In genomic region chr11:102539567-102539966, GRCh38 we compare ENCODE assay signal across 23 cellular contexts. TPM values are rescaled to one million over a fixed set of nuclear protein-coding genes. Genes with fewer than 3 reads are reported as not detected.
"Had no signal": no experiment of that assay in that cellular context is flagged by ENCODE, and none has a peak within 500 bp of the region (broad histone marks: within the 10 kb centered on the region; RNA-seq: fewer than 3 reads in every experiment).

No MANE protein-coding gene starts in this region.

- DNase-seq: effector CD4-positive, alpha-beta T cell; endodermal cell; erythroblast; foreskin keratinocyte; immature natural killer cell; kidney; left cardiac atrium; left ventricle myocardium inferior; lower lobe of right lung; occipital lobe; pancreas; sigmoid colon; stimulated activated naive CD4-positive, alpha-beta T cell treated with Interleukin-2 at 50 U/mL for 16 hours; trophoblast cell had no signal

- ATAC-seq: foreskin keratinocyte; left cardiac atrium; lower lobe of right lung; natural killer cell treated with Interleukin-12 subunit alpha and Interleukin-12 subunit beta and Interleukin-15 and Interleukin-18, amount 100 ng/mL, for 72 hours; pancreas had no signal

- H3K4me3 Mint-ChIP-seq: endodermal cell; immature natural killer cell; memory B cell; mesothelial cell of epicardium; natural killer cell treated with Interleukin-12 subunit alpha and Interleukin-12 subunit beta and Interleukin-15 and Interleukin-18, amount 100 ng/mL, for 72 hours; neural progenitor cell had no signal

- H3K36me3 Mint-ChIP-seq: immature natural killer cell; memory B cell; mesothelial cell of epicardium; natural killer cell treated with Interleukin-12 subunit alpha and Interleukin-12 subunit beta and Interleukin-15 and Interleukin-18, amount 100 ng/mL, for 72 hours; neural progenitor cell had no signal

- H3K9me3 Mint-ChIP-seq: immature natural killer cell; natural killer cell treated with Interleukin-12 subunit alpha and Interleukin-12 subunit beta and Interleukin-15 and Interleukin-18, amount 100 ng/mL, for 72 hours; neural progenitor cell had no signal

- H3K4me1 ChIP-seq: foreskin keratinocyte, left ventricle myocardium inferior, lower lobe of right lung, pancreas, sigmoid colon had no signal

- H3K36me3 ChIP-seq: left ventricle myocardium inferior, lower lobe of right lung, neural progenitor cell, pancreas, sigmoid colon had no signal

- H3K27ac ChIP-seq: coronary artery, foreskin keratinocyte, left ventricle myocardium inferior, lower lobe of right lung, neural progenitor cell, pancreas, sigmoid colon, skin epidermis had no signal

- H2AFZ ChIP-seq: neural progenitor cell had no signal

- H3K27me3 Mint-ChIP-seq: progenitor cell of endocrine pancreas had no signal

- H3K27ac Mint-ChIP-seq: endodermal cell; immature natural killer cell; memory B cell; mesothelial cell of epicardium; natural killer cell treated with Interleukin-12 subunit alpha and Interleukin-12 subunit beta and Interleukin-15 and Interleukin-18, amount 100 ng/mL, for 72 hours; neural progenitor cell; progenitor cell of endocrine pancreas had no signal

- H3K9me3 ChIP-seq: left ventricle myocardium inferior, lower lobe of right lung, pancreas had no signal

- H3K27me3 ChIP-seq: neural progenitor cell, pancreas, sigmoid colon had no signal

- H3K9ac ChIP-seq: neural progenitor cell had no signal

- H3K4me1 Mint-ChIP-seq: endodermal cell, immature natural killer cell, mesothelial cell of epicardium, neural progenitor cell had no signal

- H3K4me3 ChIP-seq: coronary artery, left ventricle myocardium inferior, lower lobe of right lung, neural progenitor cell, pancreas, sigmoid colon, skin epidermis had no signal

- H3K4me2 ChIP-seq: neural progenitor cell had no signal

RNA-seq across cellular contexts. Expression of gene MMP7, which starts 9.0 kb away (rescaled TPM):
- total RNA-seq: endodermal cell; endothelial cell of umbilical vein; left ventricle myocardium inferior; mesothelial cell of epicardium; myocyte; natural killer cell treated with Interleukin-12 subunit alpha and Interleukin-12 subunit beta and Interleukin-15 and Interleukin-18, amount 100 ng/mL, for 72 hours; progenitor cell of endocrine pancreas; sigmoid colon had no signal
- polyA plus RNA-seq: foreskin keratinocyte, immature natural killer cell had no signal
